ENCODE assay signal across 9 cellular contexts in the genomic region with DNA sequence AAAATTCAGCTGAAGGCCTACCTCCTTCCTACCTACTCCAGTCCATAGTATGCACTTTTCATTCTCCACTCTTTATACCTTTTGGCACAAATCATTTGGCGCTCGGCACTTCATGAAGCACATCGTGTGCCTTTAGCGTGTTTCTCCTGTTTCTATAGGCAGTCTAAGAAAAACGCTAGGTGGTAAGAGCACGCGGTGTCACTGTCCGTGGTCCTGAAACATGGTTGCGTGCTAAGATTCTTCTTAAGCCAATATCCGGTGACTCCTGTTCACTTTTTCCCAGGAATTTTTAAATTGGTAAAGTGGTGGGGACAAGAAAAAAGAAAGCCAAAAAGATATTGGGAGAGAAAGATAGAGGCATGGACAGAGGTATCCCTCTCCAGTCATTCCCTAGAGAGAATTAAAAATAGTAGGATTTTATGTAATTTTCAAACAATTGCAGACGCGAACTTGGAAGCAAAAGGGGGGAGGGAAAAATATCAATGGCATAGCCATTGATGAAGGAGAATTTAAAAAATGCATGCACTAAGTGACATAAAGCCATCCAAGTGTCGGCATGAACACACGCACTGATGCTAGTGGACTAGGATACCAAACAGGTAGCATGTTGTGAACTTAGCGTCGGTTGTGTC. TPM values are rescaled to one million over a fixed set of nuclear protein-coding genes. Genes with fewer than 3 reads are reported as not detected.
A peak's percentile ranks its signal among the peaks of the same experiment; 100 is the strongest.
DNase-seq lines count a peak whose midpoint lies in the region; ATAC-seq and TF ChIP-seq lines count a peak whose summit lies in the region.
"Had no signal": no experiment of that assay in that cellular context is flagged by ENCODE, and none has a peak within 500 bp of the region (broad histone marks: within the 10 kb centered on the region; RNA-seq: fewer than 3 reads in every experiment).

No MANE protein-coding gene starts in this region.

- no peak for ATAC-seq in activated naive CD4-positive, alpha-beta T cell treated with anti-CD3 and anti-CD28 coated beads, Interleukin-2, amount 50 U/mL, for 72 hours
- ATAC-seq in activated CD8-positive, alpha-beta T cell treated with anti-CD3 and anti-CD28 coated beads, Interleukin-2, amount 10 ng/mL, durations not matched to agents 7 days and 5 days: no peak
- no peak for ATAC-seq in HG02623 (IDR thresholded peaks at IDR 0.05; ENCODE audit: unreplicated experiment)
- no peak for ATAC-seq in GM21737 (IDR thresholded peaks at IDR 0.05; ENCODE audit: unreplicated experiment)
- ATAC-seq in GM19395 (IDR thresholded peaks at IDR 0.05; ENCODE audit: unreplicated experiment): no peak

- CTCF ChIA-PET in activated naive CD4-positive, alpha-beta T cell treated with anti-CD3 and anti-CD28 coated beads, Interleukin-2, amount 10 ng/mL, durations not matched to agents 7 days and 5 days (lab: Charles Lee): no interaction called here
- CTCF ChIA-PET in activated CD8-positive, alpha-beta T cell treated with anti-CD3 and anti-CD28 coated beads, Interleukin-2, amount 10 ng/mL, durations not matched to agents 7 days and 5 days (lab: Charles Lee): no interaction called here

- no peak overlapping the region for H3K27ac ChIP-seq in iPS-18a (ENCODE audit: low read length)
- H3K27ac ChIP-seq: BLaER1 treated with 17β-estradiol and CSF1 and Interleukin-3, amounts not matched to agents 10 nM and 100 nM had no signal

- peak overlapping the region; percentile 89 for H3K4me3 ChIP-seq in iPS-18a (ENCODE audit: low read length)
- H3K4me3 ChIP-seq: BLaER1 treated with 17β-estradiol and CSF1 and Interleukin-3, amounts not matched to agents 10 nM and 100 nM had no signal

- peak; percentile 25 for TF ChIP-seq CTCF in type B pancreatic cell (conservative IDR thresholded peaks at IDR 0.05)

- H3K9me3 Mint-ChIP-seq in activated naive CD4-positive, alpha-beta T cell treated with anti-CD3 and anti-CD28 coated beads, Interleukin-2, amount 10 ng/mL, durations not matched to agents 7 days and 5 days: peaks cover 7% of the 10 kb centered on the region
- peaks cover 16 to 20% of the 10 kb centered on the region in 2 donors for H3K9me3 Mint-ChIP-seq in activated naive CD4-positive, alpha-beta T cell treated with anti-CD3 and anti-CD28 coated beads, Interleukin-2, amount 50 U/mL, for 72 hours
- no peaks in the 10 kb centered on the region for H3K9me3 Mint-ChIP-seq in activated CD8-positive, alpha-beta T cell treated with anti-CD3 and anti-CD28 coated beads, Interleukin-2, amount 10 ng/mL, durations not matched to agents 7 days and 5 days (ENCODE audit: insufficient read depth)
- peaks cover 5% of the 10 kb centered on the region for H3K9me3 Mint-ChIP-seq in type B pancreatic cell

- DNase-seq in activated naive CD4-positive, alpha-beta T cell treated with anti-CD3 and anti-CD28 coated beads, Interleukin-2, amount 10 ng/mL, durations not matched to agents 7 days and 5 days: peak; percentile 41
- DNase-seq in activated naive CD4-positive, alpha-beta T cell treated with anti-CD3 and anti-CD28 coated beads, Interleukin-2, amount 50 U/mL, for 72 hours (ENCODE audit: low spot score in 2 of 2): no peak
- peak; percentile 39 for DNase-seq in activated CD8-positive, alpha-beta T cell treated with anti-CD3 and anti-CD28 coated beads, Interleukin-2, amount 10 ng/mL, durations not matched to agents 7 days and 5 days
- peak; percentile 74 for DNase-seq in type B pancreatic cell (ENCODE audit: extremely low spot score, unreplicated experiment)

- H3K36me3 Mint-ChIP-seq in activated naive CD4-positive, alpha-beta T cell treated with anti-CD3 and anti-CD28 coated beads, Interleukin-2, amount 10 ng/mL, durations not matched to agents 7 days and 5 days: no peaks in the 10 kb centered on the region
- H3K36me3 Mint-ChIP-seq in activated naive CD4-positive, alpha-beta T cell treated with anti-CD3 and anti-CD28 coated beads, Interleukin-2, amount 50 U/mL, for 72 hours: peaks cover 0 to 13% of the 10 kb centered on the region in 2 donors
- H3K36me3 Mint-ChIP-seq in activated CD8-positive, alpha-beta T cell treated with anti-CD3 and anti-CD28 coated beads, Interleukin-2, amount 10 ng/mL, durations not matched to agents 7 days and 5 days (ENCODE audit: low read depth): no peaks in the 10 kb centered on the region
- no peaks in the 10 kb centered on the region for H3K36me3 Mint-ChIP-seq in type B pancreatic cell

- peaks cover 30% of the 10 kb centered on the region for H3K4me1 ChIP-seq in iPS-18a (ENCODE audit: control insufficient read depth, low read depth, low read length)
- H3K4me1 ChIP-seq: BLaER1 treated with 17β-estradiol and CSF1 and Interleukin-3, amounts not matched to agents 10 nM and 100 nM had no signal

- peaks cover 12% of the 10 kb centered on the region for H3K27me3 ChIP-seq in iPS-18a (ENCODE audit: control insufficient read depth, insufficient read depth, low read length)
- H3K27me3 ChIP-seq: BLaER1 treated with 17β-estradiol and CSF1 and Interleukin-3, amounts not matched to agents 10 nM and 100 nM had no signal

- H3K27ac Mint-ChIP-seq in activated naive CD4-positive, alpha-beta T cell treated with anti-CD3 and anti-CD28 coated beads, Interleukin-2, amount 10 ng/mL, durations not matched to agents 7 days and 5 days: no peak overlapping the region
- no peak overlapping the region for H3K27ac Mint-ChIP-seq in activated naive CD4-positive, alpha-beta T cell treated with anti-CD3 and anti-CD28 coated beads, Interleukin-2, amount 50 U/mL, for 72 hours
- no peak overlapping the region for H3K27ac Mint-ChIP-seq in activated CD8-positive, alpha-beta T cell treated with anti-CD3 and anti-CD28 coated beads, Interleukin-2, amount 10 ng/mL, durations not matched to agents 7 days and 5 days
- no peak overlapping the region for H3K27ac Mint-ChIP-seq in type B pancreatic cell

- no peaks in the 10 kb centered on the region for H3K9me3 ChIP-seq in iPS-18a (ENCODE audit: control insufficient read depth, low read depth, low read length)

- POLR2A ChIA-PET in activated CD8-positive, alpha-beta T cell treated with anti-CD3 and anti-CD28 coated beads, Interleukin-2, amount 10 ng/mL, durations not matched to agents 7 days and 5 days (lab: Charles Lee): no interaction called here

- H3K4me3 Mint-ChIP-seq in activated naive CD4-positive, alpha-beta T cell treated with anti-CD3 and anti-CD28 coated beads, Interleukin-2, amount 10 ng/mL, durations not matched to agents 7 days and 5 days: no peak overlapping the region
- H3K4me3 Mint-ChIP-seq in activated CD8-positive, alpha-beta T cell treated with anti-CD3 and anti-CD28 coated beads, Interleukin-2, amount 10 ng/mL, durations not matched to agents 7 days and 5 days: no peak overlapping the region
- peak overlapping the region; percentile 75 for H3K4me3 Mint-ChIP-seq in type B pancreatic cell

- peaks cover 13% of the 10 kb centered on the region for H3K27me3 Mint-ChIP-seq in activated naive CD4-positive, alpha-beta T cell treated with anti-CD3 and anti-CD28 coated beads, Interleukin-2, amount 10 ng/mL, durations not matched to agents 7 days and 5 days
- no peaks in the 10 kb centered on the region for H3K27me3 Mint-ChIP-seq in activated CD8-positive, alpha-beta T cell treated with anti-CD3 and anti-CD28 coated beads, Interleukin-2, amount 10 ng/mL, durations not matched to agents 7 days and 5 days (ENCODE audit: low read depth)
- H3K27me3 Mint-ChIP-seq in type B pancreatic cell: peaks cover 40% of the 10 kb centered on the region

- H3K9ac ChIP-seq in iPS-18a (ENCODE audit: low read length): no peak overlapping the region
- H3K9ac ChIP-seq: BLaER1 treated with 17β-estradiol and CSF1 and Interleukin-3, amounts not matched to agents 10 nM and 100 nM had no signal

- H3K4me1 Mint-ChIP-seq in activated naive CD4-positive, alpha-beta T cell treated with anti-CD3 and anti-CD28 coated beads, Interleukin-2, amount 10 ng/mL, durations not matched to agents 7 days and 5 days: peaks cover 3% of the 10 kb centered on the region
- H3K4me1 Mint-ChIP-seq in activated CD8-positive, alpha-beta T cell treated with anti-CD3 and anti-CD28 coated beads, Interleukin-2, amount 10 ng/mL, durations not matched to agents 7 days and 5 days (ENCODE audit: low read depth): peaks cover 3% of the 10 kb centered on the region
- H3K4me1 Mint-ChIP-seq in type B pancreatic cell (ENCODE audit: unreplicated experiment): peaks cover 11% of the 10 kb centered on the region

- H3K36me3 ChIP-seq in iPS-18a (ENCODE audit: control insufficient read depth, low read depth, low read length): no peaks in the 10 kb centered on the region
- H3K36me3 ChIP-seq: BLaER1 treated with 17β-estradiol and CSF1 and Interleukin-3, amounts not matched to agents 10 nM and 100 nM had no signal

RNA-seq across cellular contexts. Expression of a gene that starts 1.4 kb away (rescaled TPM):
- total RNA-seq in activated naive CD4-positive, alpha-beta T cell treated with anti-CD3 and anti-CD28 coated beads, Interleukin-2, amount 50 U/mL, for 72 hours: not detected
- not detected for total RNA-seq in activated CD8-positive, alpha-beta T cell treated with anti-CD3 and anti-CD28 coated beads, Interleukin-2, amount 10 ng/mL, durations not matched to agents 7 days and 5 days
- 3.2 and 15.0 TPM in 2 replicates for total RNA-seq in type B pancreatic cell (ENCODE audit: low replicate concordance)

Comparison
In these comparisons a context has a peak if more than half of its experiments do, and no peak if none do; other contexts are left out.
1. DNase-seq: peak in activated naive CD4-positive, alpha-beta T cell treated with anti-CD3 and anti-CD28 coated beads, Interleukin-2, amount 10 ng/mL, durations not matched to agents 7 days and 5 days (single experiment), activated CD8-positive, alpha-beta T cell treated with anti-CD3 and anti-CD28 coated beads, Interleukin-2, amount 10 ng/mL, durations not matched to agents 7 days and 5 days (single experiment) and type B pancreatic cell (single experiment); none in activated naive CD4-positive, alpha-beta T cell treated with anti-CD3 and anti-CD28 coated beads, Interleukin-2, amount 50 U/mL, for 72 hours (0 of 2).